30 cellular contexts compared by ENCODE assay signal in genomic region chr14:94691658-94692029, GRCh38.
A peak's percentile ranks its signal among the peaks of the same experiment; 100 is the strongest.
DNase-seq lines count a peak whose midpoint lies in the region; ATAC-seq and TF ChIP-seq lines count a peak whose summit lies in the region.
"Had no signal": no experiment of that assay in that cellular context is flagged by ENCODE, and none has a peak within 500 bp of the region (broad histone marks: within the 10 kb centered on the region; RNA-seq: fewer than 3 reads in every experiment).

No MANE protein-coding gene starts in this region.

- no peak overlapping the region for H3K27ac Mint-ChIP-seq in chondrocyte (ENCODE audit: unreplicated experiment)
- H3K27ac Mint-ChIP-seq in activated naive CD8-positive, alpha-beta T cell treated with anti-CD3 and anti-CD28 coated beads, Interleukin-2, amount 50 U/mL, for 24 hours = no peak overlapping the region
- H3K27ac Mint-ChIP-seq: activated T-cell treated with anti-CD3 and anti-CD28 coated beads, Interleukin-2, amount 50 U/mL, for 72 hours; H9; nephron; T-helper 17 cell had no signal

- H3K27me3 Mint-ChIP-seq in chondrocyte (ENCODE audit: low read depth) = no peaks in the 10 kb centered on the region
- H3K27me3 Mint-ChIP-seq in activated naive CD8-positive, alpha-beta T cell treated with anti-CD3 and anti-CD28 coated beads, Interleukin-2, amount 50 U/mL, for 24 hours = peaks cover 16% of the 10 kb centered on the region

- no peak overlapping the region for H2AFZ ChIP-seq in osteoblast (ENCODE audit: low read length)
- H2AFZ ChIP-seq: PC-9 had no signal

- H3K4me3 ChIP-seq in AG04449 (ENCODE audit: low read depth, low read length) = no peak overlapping the region
- H3K4me3 ChIP-seq in osteoblast (ENCODE audit: insufficient read depth, low read length) = no peak overlapping the region
- H3K4me3 ChIP-seq: BLaER1 treated with 17β-estradiol and CSF1 and Interleukin-3, amounts not matched to agents 10 nM and 100 nM; esophagus muscularis mucosa; GM12878; PC-9; smooth muscle cell; testis had no signal

- peaks cover 6% of the 10 kb centered on the region for H3K4me1 Mint-ChIP-seq in chondrocyte (ENCODE audit: low read depth)
- H3K4me1 Mint-ChIP-seq in activated naive CD8-positive, alpha-beta T cell treated with anti-CD3 and anti-CD28 coated beads, Interleukin-2, amount 50 U/mL, for 24 hours = no peaks in the 10 kb centered on the region

- no peaks in the 10 kb centered on the region for H4K20me1 ChIP-seq in osteoblast (ENCODE audit: insufficient read depth, low read length)
- H4K20me1 ChIP-seq: BLaER1 treated with 17β-estradiol and CSF1 and Interleukin-3, amounts not matched to agents 10 nM and 100 nM had no signal

- H3K36me3 Mint-ChIP-seq in chondrocyte (ENCODE audit: low read depth) = no peaks in the 10 kb centered on the region
- H3K36me3 Mint-ChIP-seq in activated naive CD8-positive, alpha-beta T cell treated with anti-CD3 and anti-CD28 coated beads, Interleukin-2, amount 50 U/mL, for 24 hours (ENCODE audit: low read depth) = no peaks in the 10 kb centered on the region
- H3K36me3 Mint-ChIP-seq: activated CD4-positive, alpha-beta memory T cell treated with anti-CD3 and anti-CD28 coated beads for 36 hours had no signal

- POLR2A ChIA-PET in AG04449 (lab: Yijun Ruan, JAX) = no interaction called here

- no peaks in the 10 kb centered on the region for H3K79me2 ChIP-seq in osteoblast (ENCODE audit: insufficient read depth, low read length)

- CTCF ChIA-PET in AG04449 (lab: Yijun Ruan, JAX) = interaction anchor here (0.7 to 4.7 kb wide), 7 partner anchors 10 to 1303 kb away, joined by 3 to 58 read pairs (median 8); no protein-coding TSS in a partner anchor

- no peaks in the 10 kb centered on the region for H3K9me3 ChIP-seq in osteoblast (ENCODE audit: low read depth, low read length)
- H3K9me3 ChIP-seq: esophagus muscularis mucosa, testis had no signal

- no peaks in the 10 kb centered on the region for H3K36me3 ChIP-seq in osteoblast (ENCODE audit: insufficient read depth, low read length)
- H3K36me3 ChIP-seq: BLaER1 treated with 17β-estradiol and CSF1 and Interleukin-3, amounts not matched to agents 10 nM and 100 nM; esophagus muscularis mucosa had no signal

- DNase-seq in AG04449 (ENCODE audit: low read depth, low spot score) = peak; percentile 24
- DNase-seq in LHCN-M2 (ENCODE audit: low read depth) = peak; percentile 51
- peak; percentile 2 for DNase-seq in chondrocyte (ENCODE audit: low spot score)
- peak; percentile 96 for DNase-seq in osteoblast (ENCODE audit: insufficient read length, low spot score, missing footprints)
- DNase-seq in activated CD4-positive, alpha-beta T cell treated with anti-CD3 and anti-CD28 coated beads, Interleukin-2, amount 50 U/mL, for 4 hours = no peak
- no peak for DNase-seq in activated naive CD8-positive, alpha-beta T cell treated with anti-CD3 and anti-CD28 coated beads, Interleukin-2, amount 50 U/mL, for 24 hours
- DNase-seq: ACHN; activated CD4-positive, alpha-beta memory T cell treated with anti-CD3 and anti-CD28 coated beads for 36 hours; activated CD4-positive, CD25-positive, alpha-beta regulatory T cell treated with anti-CD3 and anti-CD28 coated beads, Interleukin-2, amount 50 U/mL, for 72 hours; activated T-cell treated with anti-CD3 and anti-CD28 coated beads, Interleukin-2, amount 50 U/mL, for 72 hours; dermis blood vessel endothelial cell; H9; hippocampal formation; IMR-90; left cardiac atrium; NCI-H2081 treated with DMSO at 0.1 percent for 48 hours; NCI-H2227 treated with DMSO at 0.1 percent for 48 hours; NCI-H526; PC-9; SHP77; stimulated activated CD4-positive, alpha-beta T cell treated with anti-CD3 and anti-CD28 coated beads, Interleukin-1b, Interleukin-23, amount 100 ng/mL, for 48 hours; stimulated activated naive CD4-positive, alpha-beta T cell treated with Interleukin-2 at 50 U/mL for 16 hours; T-helper 17 cell; testis had no signal

- no peak for ATAC-seq in activated naive CD8-positive, alpha-beta T cell treated with anti-CD3 and anti-CD28 coated beads, Interleukin-2, amount 50 U/mL, for 24 hours
- no peak for ATAC-seq in HG02840 (IDR thresholded peaks at IDR 0.05; ENCODE audit: low FRiP score, unreplicated experiment)
- ATAC-seq: activated T-cell treated with anti-CD3 and anti-CD28 coated beads, Interleukin-2, amount 50 U/mL, for 72 hours; GM12878; T-helper 17 cell had no signal

- H3K27me3 ChIP-seq in osteoblast (ENCODE audit: insufficient read depth, low read length) = no peaks in the 10 kb centered on the region
- H3K27me3 ChIP-seq: BLaER1 treated with 17β-estradiol and CSF1 and Interleukin-3, amounts not matched to agents 10 nM and 100 nM; testis had no signal

- no peaks in the 10 kb centered on the region for H3K9me3 Mint-ChIP-seq in chondrocyte (ENCODE audit: low read depth)
- H3K9me3 Mint-ChIP-seq in activated naive CD8-positive, alpha-beta T cell treated with anti-CD3 and anti-CD28 coated beads, Interleukin-2, amount 50 U/mL, for 24 hours = no peaks in the 10 kb centered on the region
- H3K9me3 Mint-ChIP-seq: activated CD4-positive, alpha-beta memory T cell treated with anti-CD3 and anti-CD28 coated beads for 36 hours; activated T-cell treated with anti-CD3 and anti-CD28 coated beads, Interleukin-2, amount 50 U/mL, for 72 hours; nephron had no signal

- TF ChIP-seq CTCF in AG04449 (IDR thresholded peaks at IDR 0.05; ENCODE audit: insufficient read depth, low read length, missing control alignments) (no peak), chondrocyte (IDR thresholded peaks at IDR 0.05) (no peak), osteoblast (IDR thresholded peaks at IDR 0.05; ENCODE audit: extremely low read depth, low read depth, low read length) (no peak)

- H3K4me3 Mint-ChIP-seq in chondrocyte (ENCODE audit: unreplicated experiment) = no peak overlapping the region
- no peak overlapping the region for H3K4me3 Mint-ChIP-seq in activated naive CD8-positive, alpha-beta T cell treated with anti-CD3 and anti-CD28 coated beads, Interleukin-2, amount 50 U/mL, for 24 hours
- H3K4me3 Mint-ChIP-seq: activated CD4-positive, alpha-beta memory T cell treated with anti-CD3 and anti-CD28 coated beads for 36 hours; activated T-cell treated with anti-CD3 and anti-CD28 coated beads, Interleukin-2, amount 50 U/mL, for 72 hours; H9; nephron; T-helper 17 cell had no signal

- peaks cover 13% of the 10 kb centered on the region for H3K4me1 ChIP-seq in osteoblast (ENCODE audit: insufficient read depth, low read length)
- H3K4me1 ChIP-seq: testis had no signal

- no peak overlapping the region for H3K27ac ChIP-seq in osteoblast (ENCODE audit: low read depth, low read length)
- H3K27ac ChIP-seq: BLaER1 treated with 17β-estradiol and CSF1 and Interleukin-3, amounts not matched to agents 10 nM and 100 nM; esophagus muscularis mucosa; PC-9; testis had no signal

- H3K4me2 ChIP-seq in osteoblast (ENCODE audit: insufficient read depth, low read length) = no peak overlapping the region
- H3K4me2 ChIP-seq: BLaER1 treated with 17β-estradiol and CSF1 and Interleukin-3, amounts not matched to agents 10 nM and 100 nM; PC-9; smooth muscle cell had no signal

Comparison
In these comparisons a context has a peak if more than half of its experiments do, and no peak if none do; other contexts are left out.
1. DNase-seq: peak in AG04449 (single experiment), LHCN-M2 (single experiment), chondrocyte (single experiment) and osteoblast (single experiment); none in activated CD4-positive, alpha-beta T cell treated with anti-CD3 and anti-CD28 coated beads, Interleukin-2, amount 50 U/mL, for 4 hours (0 of 2) and activated naive CD8-positive, alpha-beta T cell treated with anti-CD3 and anti-CD28 coated beads, Interleukin-2, amount 50 U/mL, for 24 hours (single experiment).